Comparison of ENCODE assay signal across 19 cellular contexts in the genomic region with DNA sequence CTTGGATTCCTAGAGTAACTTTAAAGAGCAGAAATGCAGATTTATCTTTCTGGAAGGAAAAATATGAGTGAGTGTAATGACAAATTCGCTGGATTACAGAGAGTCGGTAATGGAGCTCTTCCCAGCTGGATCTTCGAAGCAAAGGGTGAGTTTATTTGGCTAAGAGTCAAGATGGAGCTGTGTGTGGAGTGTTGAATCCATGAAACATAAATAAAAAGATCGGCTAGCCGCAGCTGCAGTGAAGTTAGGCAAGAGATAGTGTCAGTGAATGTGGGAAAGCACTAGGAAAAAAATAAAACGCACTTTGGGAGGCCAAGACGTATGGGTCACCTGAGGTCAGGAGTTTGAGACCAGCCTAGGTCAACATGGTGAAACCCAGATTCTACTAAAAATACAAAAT. TPM values are rescaled to one million over a fixed set of nuclear protein-coding genes. Genes with fewer than 3 reads are reported as not detected.
"Had no signal": no experiment of that assay in that cellular context is flagged by ENCODE, and none has a peak within 500 bp of the region (broad histone marks: within the 10 kb centered on the region; RNA-seq: fewer than 3 reads in every experiment).

No MANE protein-coding gene starts in this region.

- H3K9me3 ChIP-seq: body of pancreas, colonic mucosa, stomach, testis had no signal

- ATAC-seq: activated naive CD4-positive, alpha-beta T cell treated with anti-CD3 and anti-CD28 coated beads, Interleukin-2, amount 50 U/mL, for 72 hours; activated T-cell treated with anti-CD3 and anti-CD28 coated beads, Interleukin-2, amount 50 U/mL, for 72 hours; body of pancreas had no signal

- DNase-seq: activated CD4-positive, alpha-beta T cell treated with anti-CD3 and anti-CD28 coated beads, Interleukin-2, amount 50 U/mL, for 4 hours; activated gamma-delta T cell treated with Interleukin-2 at 50 U/mL for 16 hours; activated T-cell treated with anti-CD3 and anti-CD28 coated beads, Interleukin-2, amount 50 U/mL, for 72 hours; amygdala; body of pancreas; central memory CD4-positive, alpha-beta T cell; colonic mucosa; hippocampal formation; mammary epithelial cell; midbrain; stimulated activated CD4-positive, alpha-beta T cell treated with anti-CD3 and anti-CD28 coated beads, Interleukin-15, amount 100 ng/mL, for 24 hours; stimulated activated CD4-positive, alpha-beta T cell treated with anti-CD3 and anti-CD28 coated beads, Interleukin-2, amount 100 ng/mL, for 48 hours; stomach; SW 1271; T-helper 2 cell; testis; WERI-Rb-1 had no signal

- H3K27ac ChIP-seq: body of pancreas, colonic mucosa, stomach, testis, WERI-Rb-1 had no signal

- H3K27me3 ChIP-seq: body of pancreas, colonic mucosa, stomach, testis had no signal

- H3K4me3 ChIP-seq: body of pancreas, colonic mucosa, stomach, testis had no signal

RNA-seq across cellular contexts. Expression of gene NAALADL2, which starts 10.3 kb away (rescaled TPM):
- total RNA-seq: activated CD8-positive, alpha-beta memory T cell treated with anti-CD3 and anti-CD28 coated beads for 36 hours had no signal
